In the genomic region with DNA sequence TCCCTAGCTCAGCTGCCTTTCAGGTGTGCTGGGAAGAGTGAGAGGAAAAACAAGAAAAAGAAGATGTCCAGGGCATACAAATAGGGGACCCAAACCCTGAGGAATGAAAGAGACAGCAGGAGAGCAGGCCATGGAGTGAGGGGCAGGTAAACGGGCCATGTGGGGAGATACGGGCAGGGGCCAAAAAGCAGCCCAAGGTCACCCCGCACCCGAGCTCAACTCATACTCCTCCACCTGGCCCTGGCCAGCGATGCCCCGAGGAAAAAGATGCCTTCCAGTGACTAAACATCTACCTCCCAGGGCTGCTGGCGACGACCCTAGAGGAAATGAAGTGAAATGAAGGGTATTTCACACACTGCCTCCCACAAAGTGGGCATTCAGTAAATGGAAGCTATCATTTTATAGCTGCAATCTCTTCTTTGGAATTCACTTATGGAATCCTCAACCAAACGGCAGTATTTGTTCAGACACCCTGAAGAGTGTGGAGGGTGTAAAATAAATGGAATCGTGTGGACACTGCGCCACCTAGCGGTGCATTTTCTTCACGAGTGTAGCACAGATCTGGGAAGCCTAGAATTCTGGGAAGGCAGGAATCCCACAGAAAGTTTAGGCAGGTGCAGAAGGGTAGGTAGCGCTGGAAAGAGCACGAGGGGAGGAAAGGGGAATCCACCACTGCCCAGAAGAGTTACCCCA, we compare ENCODE assay signal across 8 cellular contexts. TPM values are rescaled to one million over a fixed set of nuclear protein-coding genes. Genes with fewer than 3 reads are reported as not detected.
A peak's percentile ranks its signal among the peaks of the same experiment; 100 is the strongest.
DNase-seq lines count a peak whose midpoint lies in the region; ATAC-seq, FAIRE-seq and TF ChIP-seq lines count a peak whose summit lies in the region.

No MANE protein-coding gene starts in this region.

- in situ Hi-C loops in transverse colon (cut with MboI; ENCODE audit: low pct_ligation_motif_present in 1 of 4, low pct_unique_long_range_greater_than_20kb in 1 of 4, low sequenced_read_pairs in 3 of 4) = loop anchor here in 3 of 4 donors (25.0 kb wide), 4 partner anchors 241 to 991 kb away; partner anchors contain the start of gene MAP2K4 (in 1 of the 3)

- DNase-seq in GM19239 (ENCODE audit: insufficient read length, low spot score) (no peak), NCI-H345 treated with DMSO at 0.1 percent for 48 hours (lab: John Stamatoyannopoulos, UW; ENCODE audit: unreplicated experiment) (peak; percentile 7), fibroblast of mammary gland (ENCODE audit: low read depth) (peak; percentile 79), natural killer cell (peak; percentile 39), transverse colon (peak; percentile 80)
- DNase-seq in activated T-cell treated with anti-CD3 and anti-CD28 coated beads, Interleukin-2, amount 50 U/mL, for 1 hour = peak; percentile 50

- no peaks in the 10 kb centered on the region for H3K4me1 ChIP-seq in BLaER1
- no peaks in the 10 kb centered on the region for H3K4me1 ChIP-seq in transverse colon

- no peak overlapping the region for H3K9ac ChIP-seq in BLaER1

- H3K9me3 ChIP-seq in BLaER1 (no peaks in the 10 kb centered on the region), transverse colon (no peaks in the 10 kb centered on the region)

- H3K36me3 Mint-ChIP-seq in natural killer cell = peaks cover 18% of the 10 kb centered on the region

- TF ChIP-seq POLR2A in transverse colon (IDR thresholded peaks at IDR 0.05) = no peak

- ATAC-seq in natural killer cell (peak; percentile 46 to 67 (median 61)), GM21786 (IDR thresholded peaks at IDR 0.05; ENCODE audit: unreplicated experiment) (no peak)

- H3K4me3 ChIP-seq in BLaER1 (no peak overlapping the region), fibroblast of mammary gland (ENCODE audit: control insufficient read depth, low read depth, low read length) (no peak overlapping the region), transverse colon (no peak overlapping the region)

- H3K4me3 Mint-ChIP-seq in natural killer cell = no peak overlapping the region

- FAIRE-seq in GM19239 (lab: Jason Lieb, UNC) = peak; percentile 80

- H3K27ac ChIP-seq in BLaER1 = peak overlapping the region; percentile 1; the same call in 1 of the 2 replicates
- no peak overlapping the region for H3K27ac ChIP-seq in transverse colon

- no peaks in the 10 kb centered on the region for H3K27me3 ChIP-seq in BLaER1
- no peaks in the 10 kb centered on the region for H3K27me3 ChIP-seq in transverse colon

- 41 to 44% methylated on average over 11 to 15 of the region's 15 CpGs for WGBS in transverse colon (ENCODE audit: low coverage in 1 of 2), 2 donors

- no peak overlapping the region for H3K4me2 ChIP-seq in BLaER1

- TF ChIP-seq CTCF in fibroblast of mammary gland (conservative IDR thresholded peaks at IDR 0.05; ENCODE audit: control insufficient read depth, insufficient read depth, low read depth, low read length) (peak; percentile 83), natural killer cell (IDR thresholded peaks at IDR 0.05) (peak; percentile 80), transverse colon (IDR thresholded peaks at IDR 0.05) (peak; percentile 77 to 84 (median 81))

- H3K4me1 Mint-ChIP-seq in natural killer cell = peaks cover 4 to 7% of the 10 kb centered on the region in 2 donors

- no peak overlapping the region for H3K27ac Mint-ChIP-seq in natural killer cell

- no peak for TF ChIP-seq EP300 in transverse colon (IDR thresholded peaks at IDR 0.05; ENCODE audit: low read depth)

- H3K27me3 Mint-ChIP-seq in natural killer cell (ENCODE audit: low read depth in 2 of 2) = no peaks in the 10 kb centered on the region

- no peaks in the 10 kb centered on the region for H3K9me3 Mint-ChIP-seq in natural killer cell

- H4K20me1 ChIP-seq in BLaER1 = peaks cover 48% of the 10 kb centered on the region

- intact Hi-C loops in natural killer cell (cut with micrococcal nuclease) = loop anchor here (5.0 kb wide), 1 partner anchor 746 kb away; no protein-coding TSS in a partner anchor
- intact Hi-C loops in transverse colon (cut with DNase I; ENCODE audit: low total_unique reads) = loop anchor here (10.0 kb wide), 1 partner anchor 818 kb away; no protein-coding TSS in a partner anchor

- H3K36me3 ChIP-seq in BLaER1 (peaks cover 97% of the 10 kb centered on the region), transverse colon (peaks cover 0 to 68% (median 23%) of the 10 kb centered on the region in 4 donors)

RNA-seq across cellular contexts. Expression of gene ELAC2, which starts 14.9 kb away (rescaled TPM):
- total RNA-seq in natural killer cell (10 to 100 TPM; 65.5 to 84.2 (median 83.4) TPM), transverse colon (100 to 1,000 TPM in 1 of 4 donors, 10 to 100 TPM in 3; 56.2 to 143 (median 66.0) TPM)
